ENCODE assay signal across 10 cellular contexts in genomic region chr10:62681211-62681940, GRCh38.
A peak's percentile ranks its signal among the peaks of the same experiment; 100 is the strongest.
DNase-seq lines count a peak whose midpoint lies in the region; ATAC-seq, FAIRE-seq and TF ChIP-seq lines count a peak whose summit lies in the region.
"Had no signal": no experiment of that assay in that cellular context is flagged by ENCODE, and none has a peak within 500 bp of the region (broad histone marks: within the 10 kb centered on the region; RNA-seq: fewer than 3 reads in every experiment).

No MANE protein-coding gene starts in this region.

- peak; percentile 82 for TF ChIP-seq RAD21 in GM12878 (IDR thresholded peaks at IDR 0.05; ENCODE audit: insufficient read depth, low read depth, low read length)

- no TSS peak for BruUV-seq in GM12878 (replicated peaks; lab: Mats Ljungman, UMichigan)

- DNase-seq in T-helper 17 cell = peak; percentile 30 to 62 (median 52)
- DNase-seq in GM12878 (ENCODE audit: low read depth, low spot score) = peak; percentile 90
- peak; percentile 82 to 83 for DNase-seq in stimulated activated CD4-positive, alpha-beta T cell treated with anti-CD3 and anti-CD28 coated beads, Interleukin-2, amount 100 ng/mL, for 24 hours
- no peak for DNase-seq in cortex of kidney (lab: John Stamatoyannopoulos, UW)
- DNase-seq in cerebellar cortex (ENCODE audit: low spot score) = no peak
- no peak for DNase-seq in putamen (ENCODE audit: low spot score)

- no peaks in the 10 kb centered on the region for H3K36me3 ChIP-seq in GM12878 (ENCODE audit: control insufficient read depth in 2 of 2, insufficient read depth in 2 of 2, low read length in 1 of 2)

- no peaks in the 10 kb centered on the region for H3K27me3 Mint-ChIP-seq in T-helper 17 cell

- peak overlapping the region; percentile 66 for H3K4me3 Mint-ChIP-seq in T-helper 17 cell

- no peaks in the 10 kb centered on the region for H4K20me1 ChIP-seq in GM12878 (ENCODE audit: control insufficient read depth, insufficient read depth)

- intact Hi-C loops in GM12878 (cut with micrococcal nuclease; ENCODE audit: unreplicated experiment) = loop anchor here (1.0 to 10.0 kb wide), 9 partner anchors 26 to 477 kb away; partner anchors contain the start of gene NRBF2

- peak overlapping the region; percentile 34 for H3K4me2 ChIP-seq in GM12878 (ENCODE audit: control insufficient read depth, insufficient read depth)

- no peaks in the 10 kb centered on the region for H3K9me3 ChIP-seq in T-helper 17 cell (ENCODE audit: control insufficient read depth, low read length, poor library complexity, severe bottlenecking)
- no peaks in the 10 kb centered on the region; the same call in 1 of the 3 replicates for H3K9me3 ChIP-seq in GM12878 (replicated peaks; ENCODE audit: control insufficient read depth, insufficient read depth, low read length)

- H3K27me3 ChIP-seq in GM12878 (replicated peaks in 1 of 2; ENCODE audit: control insufficient read depth in 2 of 2, insufficient read depth in 2 of 2, low read length in 1 of 2) = no peaks in the 10 kb centered on the region

- peak overlapping the region; percentile 24; the same call in 1 of the 2 replicates for H2AFZ ChIP-seq in GM12878 (ENCODE audit: control insufficient read depth, low read depth, low read length)

- CTCF ChIA-PET in GM12878 (lab: Yijun Ruan, JAX) = interaction anchor here (0.5 to 5.4 kb wide), 27 partner anchors 12 to 477 kb away, joined by 3 to 53 read pairs (median 5); partner anchors contain the start of gene EGR2

- H3K36me3 Mint-ChIP-seq in T-helper 17 cell (ENCODE audit: low read depth) = no peaks in the 10 kb centered on the region

- ATAC-seq in GM19035 (IDR thresholded peaks at IDR 0.05; ENCODE audit: unreplicated experiment) (peak; percentile 97), HG03064 (IDR thresholded peaks at IDR 0.05; ENCODE audit: low read depth, unreplicated experiment) (peak; percentile 95), T-helper 17 cell (peak; percentile 98), GM12878 (peak; percentile 98)

- H3K4me3 ChIP-seq in GM12878 = no peak overlapping the region
- H3K4me3 ChIP-seq: skin epidermis had no signal

- H3K27ac ChIP-seq in GM12878 (ENCODE audit: control insufficient read depth, insufficient read depth) = peak overlapping the region; percentile 65
- H3K27ac ChIP-seq: skin epidermis, VCaP had no signal

- no peak for FAIRE-seq in GM12878 (lab: Jason Lieb, UNC)

- peak; percentile 91 to 96 for TF ChIP-seq EP300 in GM12878 (IDR thresholded peaks at IDR 0.05; ENCODE audit: borderline replicate concordance in 1 of 2, control insufficient read depth in 1 of 2, low read depth in 2 of 2, low read length in 2 of 2)

- SMC1A ChIA-PET in GM12878 (lab: Charles Lee; ENCODE audit: uncharacterized antibody, unreplicated experiment) = interaction anchor here (0.8 to 6.5 kb wide), 32 partner anchors 12 to 403 kb away, joined by 3 to 124 read pairs (median 8); partner anchors contain the start of genes ADO and EGR2

- 0 out of 2 replicates have a peak overlapping the region, but pooled peaks have one; percentile 26 for H3K9ac ChIP-seq in GM12878 (ENCODE audit: control insufficient read depth, insufficient read depth, low read length)

- H3K4me1 ChIP-seq in GM12878 (ENCODE audit: control insufficient read depth, insufficient read depth, low read length) = peaks cover 33% of the 10 kb centered on the region

- peak; percentile 71 to 82 (median 77) for TF ChIP-seq CTCF in GM12878 (IDR thresholded peaks at IDR 0.05 in 2 of 3, conservative IDR thresholded peaks at IDR 0.05 in 1 of 3; ENCODE audit: control insufficient read depth in 2 of 3, extremely low read depth in 1 of 3, insufficient read depth in 1 of 3, low read depth in 3 of 3, low read length in 3 of 3)

- no peak for TF ChIP-seq POLR2A in GM12878 (IDR thresholded peaks at IDR 0.05; ENCODE audit: low read depth, low read length)

- in situ Hi-C loops in GM12878 (cut with MboI) = no loop called here

- peaks cover 10% of the 10 kb centered on the region for H3K4me1 Mint-ChIP-seq in T-helper 17 cell

- H3K27ac Mint-ChIP-seq in T-helper 17 cell = peak overlapping the region; percentile 68

- RAD21 ChIA-PET in GM12878 (lab: Charles Lee; ENCODE audit: unreplicated experiment) = interaction anchor here (0.7 to 5.3 kb wide), 39 partner anchors 9 to 477 kb away, joined by 3 to 87 read pairs (median 7); partner anchors contain the start of genes ADO and EGR2

- WGBS in GM12878 (ENCODE audit: insufficient coverage, insufficient replicate concordance, low lambda C conversion rate, missing lambda C conversion rate) = 14% methylated on average over 8 of the region's 8 CpGs

- H3K79me2 ChIP-seq in GM12878 (ENCODE audit: control insufficient read depth, insufficient read depth, low read length) = no peaks in the 10 kb centered on the region

- POLR2A ChIA-PET in GM12878 (lab: Charles Lee) = interaction anchor here (0.7 to 3.9 kb wide), 17 partner anchors 14 to 134 kb away, joined by 3 to 29 read pairs (median 5); partner anchors contain the start of genes ADO and EGR2

TF ChIP-seq in GM12878, 131 proteins besides CTCF, POLR2A, EP300 and RAD21 (continues in another document):
- TF ChIP-seq BRCA1 (IDR thresholded peaks at IDR 0.05; ENCODE audit: low read depth, low read length) (no peak), MXI1 (IDR thresholded peaks at IDR 0.05; ENCODE audit: low read depth, low read length) (peak; percentile 52), ZNF217 (IDR thresholded peaks at IDR 0.05) (no peak), STAT3 (IDR thresholded peaks at IDR 0.05; ENCODE audit: low read depth, low read length) (0 out of 2 replicates have a peak, but pooled peaks have one; percentile 27), GABPA (IDR thresholded peaks at IDR 0.05; ENCODE audit: low read depth) (peak; percentile 32; the same call in 1 of the 2 replicates), SMARCA5 (IDR thresholded peaks at IDR 0.05) (peak; percentile 71; the same call in 1 of the 2 replicates), SP1 (IDR thresholded peaks at IDR 0.05; ENCODE audit: low read depth, low read length) (peak; percentile 53), DPF2 (IDR thresholded peaks at IDR 0.05) (peak; percentile 77)
- TF ChIP-seq, protein P1, sequence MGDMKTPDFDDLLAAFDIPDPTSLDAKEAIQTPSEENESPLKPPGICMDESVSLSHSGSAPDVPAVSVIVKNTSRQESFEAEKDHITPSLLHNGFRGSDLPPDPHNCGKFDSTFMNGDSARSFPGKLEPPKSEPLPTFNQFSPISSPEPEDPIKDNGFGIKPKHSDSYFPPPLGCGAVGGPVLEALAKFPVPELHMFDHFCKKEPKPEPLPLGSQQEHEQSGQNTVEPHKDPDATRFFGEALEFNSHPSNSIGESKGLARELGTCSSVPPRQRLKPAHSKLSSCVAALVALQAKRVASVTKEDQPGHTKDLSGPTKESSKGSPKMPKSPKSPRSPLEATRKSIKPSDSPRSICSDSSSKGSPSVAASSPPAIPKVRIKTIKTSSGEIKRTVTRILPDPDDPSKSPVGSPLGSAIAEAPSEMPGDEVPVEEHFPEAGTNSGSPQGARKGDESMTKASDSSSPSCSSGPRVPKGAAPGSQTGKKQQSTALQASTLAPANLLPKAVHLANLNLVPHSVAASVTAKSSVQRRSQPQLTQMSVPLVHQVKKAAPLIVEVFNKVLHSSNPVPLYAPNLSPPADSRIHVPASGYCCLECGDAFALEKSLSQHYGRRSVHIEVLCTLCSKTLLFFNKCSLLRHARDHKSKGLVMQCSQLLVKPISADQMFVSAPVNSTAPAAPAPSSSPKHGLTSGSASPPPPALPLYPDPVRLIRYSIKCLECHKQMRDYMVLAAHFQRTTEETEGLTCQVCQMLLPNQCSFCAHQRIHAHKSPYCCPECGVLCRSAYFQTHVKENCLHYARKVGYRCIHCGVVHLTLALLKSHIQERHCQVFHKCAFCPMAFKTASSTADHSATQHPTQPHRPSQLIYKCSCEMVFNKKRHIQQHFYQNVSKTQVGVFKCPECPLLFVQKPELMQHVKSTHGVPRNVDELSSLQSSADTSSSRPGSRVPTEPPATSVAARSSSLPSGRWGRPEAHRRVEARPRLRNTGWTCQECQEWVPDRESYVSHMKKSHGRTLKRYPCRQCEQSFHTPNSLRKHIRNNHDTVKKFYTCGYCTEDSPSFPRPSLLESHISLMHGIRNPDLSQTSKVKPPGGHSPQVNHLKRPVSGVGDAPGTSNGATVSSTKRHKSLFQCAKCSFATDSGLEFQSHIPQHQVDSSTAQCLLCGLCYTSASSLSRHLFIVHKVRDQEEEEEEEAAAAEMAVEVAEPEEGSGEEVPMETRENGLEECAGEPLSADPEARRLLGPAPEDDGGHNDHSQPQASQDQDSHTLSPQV (IDR thresholded peaks at IDR 0.05) = peak; percentile 47; the same call in 1 of the 2 replicates
- TF ChIP-seq, protein P2, sequence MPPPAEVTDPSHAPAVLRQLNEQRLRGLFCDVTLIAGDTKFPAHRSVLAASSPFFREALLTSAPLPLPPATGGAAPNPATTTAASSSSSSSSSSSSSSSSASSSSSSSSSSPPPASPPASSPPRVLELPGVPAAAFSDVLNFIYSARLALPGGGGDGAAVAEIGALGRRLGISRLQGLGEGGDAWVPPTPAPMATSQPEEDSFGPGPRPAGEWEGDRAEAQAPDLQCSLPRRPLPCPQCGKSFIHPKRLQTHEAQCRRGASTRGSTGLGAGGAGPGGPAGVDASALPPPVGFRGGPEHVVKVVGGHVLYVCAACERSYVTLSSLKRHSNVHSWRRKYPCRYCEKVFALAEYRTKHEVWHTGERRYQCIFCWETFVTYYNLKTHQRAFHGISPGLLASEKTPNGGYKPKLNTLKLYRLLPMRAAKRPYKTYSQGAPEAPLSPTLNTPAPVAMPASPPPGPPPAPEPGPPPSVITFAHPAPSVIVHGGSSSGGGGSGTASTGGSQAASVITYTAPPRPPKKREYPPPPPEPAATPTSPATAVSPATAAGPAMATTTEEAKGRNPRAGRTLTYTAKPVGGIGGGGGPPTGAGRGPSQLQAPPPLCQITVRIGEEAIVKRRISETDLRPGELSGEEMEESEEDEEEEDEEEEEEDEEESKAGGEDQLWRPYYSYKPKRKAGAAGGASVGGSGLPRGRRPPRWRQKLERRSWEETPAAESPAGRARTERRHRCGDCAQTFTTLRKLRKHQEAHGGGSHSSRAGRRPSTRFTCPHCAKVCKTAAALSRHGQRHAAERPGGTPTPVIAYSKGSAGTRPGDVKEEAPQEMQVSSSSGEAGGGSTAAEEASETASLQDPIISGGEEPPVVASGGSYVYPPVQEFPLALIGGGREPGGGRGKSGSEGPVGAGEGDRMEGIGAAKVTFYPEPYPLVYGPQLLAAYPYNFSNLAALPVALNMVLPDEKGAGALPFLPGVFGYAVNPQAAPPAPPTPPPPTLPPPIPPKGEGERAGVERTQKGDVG (CRISPR knock-in tag; IDR thresholded peaks at IDR 0.05) = no peak

Comparison
In these comparisons a context has a peak if more than half of its experiments do, and no peak if none do; other contexts are left out.
1. DNase-seq: peak in T-helper 17 cell (3 of 3), GM12878 (single experiment) and stimulated activated CD4-positive, alpha-beta T cell treated with anti-CD3 and anti-CD28 coated beads, Interleukin-2, amount 100 ng/mL, for 24 hours (2 of 2); none in cortex of kidney (single experiment), cerebellar cortex (single experiment) and putamen (single experiment).
2. Peak in every context shown above with its lines, with median percentiles within 50 percentile points of each other: ATAC-seq.